ENCODE assay signal across 28 cellular contexts in genomic region chr2:221400411-221400810, GRCh38.
"Had no signal": no experiment of that assay in that cellular context is flagged by ENCODE, and none has a peak within 500 bp of the region (broad histone marks: within the 10 kb centered on the region; RNA-seq: fewer than 3 reads in every experiment).

No MANE protein-coding gene starts in this region.

- H3K27ac ChIP-seq: ascending aorta, cardiac muscle cell, VCaP had no signal

- H3K4me3 ChIP-seq: ascending aorta, cardiac muscle cell had no signal

- H3K36me3 ChIP-seq: ascending aorta, cardiac muscle cell had no signal

- DNase-seq: activated B cell treated with CpG ODN at 0.5 μM for 24 hours; activated CD4-positive, alpha-beta memory T cell treated with anti-CD3 and anti-CD28 coated beads for 36 hours; activated CD4-positive, alpha-beta T cell treated with anti-CD3 and anti-CD28 coated beads for 4 hours; activated CD4-positive, alpha-beta T cell treated with anti-CD3 and anti-CD28 coated beads, Interleukin-2, amount 10 ng/mL, durations not matched to agents 24 days and 14 days; activated CD4-positive, alpha-beta T cell treated with anti-CD3 and anti-CD28 coated beads, Interleukin-2, amount 50 U/mL, for 1 hour; activated CD4-positive, alpha-beta T cell treated with anti-CD3 and anti-CD28 coated beads, Interleukin-2, amount 50 U/mL, for 4 hours; activated CD4-positive, CD25-positive, alpha-beta regulatory T cell treated with anti-CD3 and anti-CD28 coated beads, Interleukin-2, amount 50 U/mL, for 72 hours; activated CD8-positive, alpha-beta memory T cell treated with anti-CD3 and anti-CD28 coated beads, Interleukin-2, amount 50 U/mL, for 4 hours; activated CD8-positive, alpha-beta T cell treated with anti-CD3 and anti-CD28 coated beads for 36 hours; activated gamma-delta T cell; activated naive CD4-positive, alpha-beta T cell treated with anti-CD3 and anti-CD28 coated beads, Interleukin-2, amount 10 ng/mL, durations not matched to agents 7 days and 5 days; activated naive CD4-positive, alpha-beta T cell treated with Interleukin-2 at 50 U/mL for 16 hours; activated naive CD8-positive, alpha-beta T cell treated with anti-CD3 and anti-CD28 coated beads, Interleukin-2, amount 10 ng/mL, durations not matched to agents 7 days and 5 days; activated naive CD8-positive, alpha-beta T cell treated with anti-CD3 and anti-CD28 coated beads, Interleukin-2, amount 50 U/mL, for 24 hours; activated T-cell treated with anti-CD3 and anti-CD28 coated beads for 4 hours; activated T-cell treated with anti-CD3 and anti-CD28 coated beads, Interleukin-2, amount 50 U/mL, for 1 hour; activated T-cell treated with anti-CD3 and anti-CD28 coated beads, Interleukin-2, amount 50 U/mL, for 4 hours; activated T-cell treated with anti-CD3 and anti-CD28 coated beads, Interleukin-2, amount 50 U/mL, for 72 hours; amygdala; anterior cingulate cortex; caudate nucleus; cerebellar nuclear complex; T-helper 1 cell; T-helper 2 cell; T-helper 9 cell had no signal

- H3K4me1 ChIP-seq: ascending aorta had no signal

- H3K9me3 ChIP-seq: ascending aorta had no signal

- H3K27me3 ChIP-seq: ascending aorta, cardiac muscle cell had no signal
